In the genomic region with DNA sequence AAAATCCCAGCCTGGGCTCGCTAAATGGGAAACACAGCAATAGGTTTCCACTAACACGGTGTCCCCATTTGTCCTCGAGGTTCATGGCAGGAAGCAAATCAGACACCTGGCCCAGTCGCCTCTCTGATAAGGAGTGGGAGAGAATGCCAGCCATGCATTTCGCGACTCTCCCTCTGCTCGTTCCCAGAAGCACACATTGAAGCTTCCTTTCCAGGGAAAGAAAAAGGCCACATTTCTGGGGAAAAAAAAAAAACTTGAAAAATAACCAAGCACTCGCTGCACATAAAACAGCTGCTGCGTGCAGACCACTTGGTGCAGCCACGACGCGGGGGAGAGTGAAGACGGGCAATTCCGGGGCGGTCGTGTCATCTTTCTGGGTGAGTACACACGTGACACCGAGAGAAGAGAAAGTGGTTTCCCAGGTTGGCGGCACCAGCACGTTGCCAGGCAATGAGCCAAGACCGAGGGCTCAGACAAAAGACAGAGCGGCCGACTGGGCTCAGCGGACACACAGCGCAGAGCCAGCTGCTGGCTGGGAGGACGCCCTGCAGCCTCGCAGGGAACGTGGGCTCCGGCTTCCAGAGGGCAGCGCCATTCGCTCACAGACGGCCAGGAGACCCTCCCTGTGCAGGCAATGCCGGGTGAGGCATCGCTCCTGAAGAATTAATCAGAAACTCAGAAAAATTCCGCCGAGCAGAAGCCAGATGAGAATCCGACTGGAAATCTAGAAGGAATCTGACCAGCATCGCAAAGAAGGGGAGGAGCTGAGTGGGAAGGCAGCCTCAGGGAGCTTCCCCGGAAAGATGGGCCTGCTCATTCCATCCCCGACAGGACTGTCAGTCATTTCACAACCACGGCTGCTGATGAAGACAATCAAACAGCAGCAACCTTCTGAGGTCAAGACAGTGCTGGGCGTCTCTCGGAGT, we compare ENCODE assay signal across 7 cellular contexts.
DNase-seq lines count a peak whose midpoint lies in the region; ATAC-seq, FAIRE-seq and TF ChIP-seq lines count a peak whose summit lies in the region.

No MANE protein-coding gene starts in this region.

- no peak overlapping the region for H3K9ac ChIP-seq in iPS-15b (ENCODE audit: low read depth, low read length)

- H3K27me3 ChIP-seq in iPS-15b (ENCODE audit: control insufficient read depth, insufficient read depth, low read length) (no peaks in the 10 kb centered on the region), spleen (replicated peaks in 1 of 7) (peaks cover 0 to 51% (median 0%) of the 10 kb centered on the region in 7 donors)

- H3K36me3 ChIP-seq in iPS-15b (ENCODE audit: control insufficient read depth, insufficient read depth, low read length) (no peaks in the 10 kb centered on the region), spleen (no peaks in the 10 kb centered on the region)

- no peak for ATAC-seq in GM21367 (IDR thresholded peaks at IDR 0.05; ENCODE audit: unreplicated experiment)
- ATAC-seq in GM21825 (IDR thresholded peaks at IDR 0.05; ENCODE audit: unreplicated experiment), result no peak

- FAIRE-seq in GM19239 (lab: Jason Lieb, UNC), result no peak

- WGBS in adipose tissue, 3 donors, result 23 to 39% (median 23%) methylated on average over 43 of the region's 43 CpGs
- WGBS in spleen, 5 donors, result 32 to 59% (median 49%) methylated on average over 43 of the region's 43 CpGs

- no peaks in the 10 kb centered on the region for H3K4me1 ChIP-seq in iPS-15b (ENCODE audit: control insufficient read depth, insufficient read depth, low read length)
- peaks cover 0 to 25% (median 6%) of the 10 kb centered on the region in 6 donors for H3K4me1 ChIP-seq in spleen

- TF ChIP-seq POLR2A in spleen (IDR thresholded peaks at IDR 0.05), result no peak

- peak; percentile 14 for DNase-seq in GM19239 (ENCODE audit: insufficient read length, low spot score)
- peak; percentile 81 for DNase-seq in NCI-H2171 treated with DMSO at 0.1 percent for 48 hours (lab: John Stamatoyannopoulos, UW)
- peak; percentile 76 for DNase-seq in spleen

- TF ChIP-seq CTCF in spleen (IDR thresholded peaks at IDR 0.05 in 8 of 11, conservative IDR thresholded peaks at IDR 0.05 in 3 of 11), result no peak

- intact Hi-C loops in spleen (cut with DNase I; ENCODE audit: low total_unique reads), result no loop called here

- H3K9me3 ChIP-seq in iPS-15b (ENCODE audit: control insufficient read depth, insufficient read depth, low read length) (no peaks in the 10 kb centered on the region), spleen (no peaks in the 10 kb centered on the region)

- H3K4me3 ChIP-seq in iPS-15b (ENCODE audit: low read depth, low read length) (peak overlapping the region; percentile 23), spleen (peak overlapping the region in 3 of 8 donors; percentile 26 to 52 (median 28))

- peak overlapping the region; percentile 10 for H3K27ac ChIP-seq in adipose tissue (ENCODE audit: low read depth, low read length)
- peak overlapping the region in 3 of 8 donors; percentile 22 to 54 (median 40) for H3K27ac ChIP-seq in spleen

Comparison
In these comparisons a context has a peak if more than half of its experiments do, and no peak if none do; other contexts are left out.
1. DNase-seq: peak in every context shown above with its lines; median percentile 81 in NCI-H2171 treated with DMSO at 0.1 percent for 48 hours; 76 in spleen; 14 in GM19239.